In the genomic region with DNA sequence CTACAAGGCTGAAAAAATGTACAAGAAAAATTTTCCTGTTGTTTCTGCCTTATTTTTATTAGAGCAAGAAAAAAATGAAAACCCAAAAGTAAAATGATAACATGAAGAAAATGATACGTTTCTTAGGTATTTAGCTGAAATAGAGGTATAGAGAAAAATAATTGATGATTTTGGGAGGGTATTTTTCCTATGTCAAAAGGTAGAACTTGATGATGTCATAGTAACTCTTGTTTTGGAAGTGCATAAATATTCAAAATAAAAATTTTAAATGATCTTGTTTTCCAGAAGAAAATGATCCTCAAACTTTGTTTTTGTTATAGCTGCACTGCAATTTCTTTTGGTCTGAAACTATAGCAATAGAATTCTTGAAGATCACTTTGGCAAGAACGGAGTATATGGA, we compare ENCODE assay signal across 7 cellular contexts.
"Had no signal": no experiment of that assay in that cellular context is flagged by ENCODE, and none has a peak within 500 bp of the region (broad histone marks: within the 10 kb centered on the region; RNA-seq: fewer than 3 reads in every experiment).

No MANE protein-coding gene starts in this region.

- FAIRE-seq: G401.6, GM12891, GM12892, GM18507, GM19239 had no signal

- DNase-seq: GDM1, GF-D8 had no signal
